In genomic region chr7:3558410-3558809, GRCh38 we compare ENCODE assay signal across 1 cellular context.
TF ChIP-seq lines count a peak whose summit lies in the region.

No MANE protein-coding gene starts in this region.

TF ChIP-seq in GM23338, 12 proteins besides CTCF, POLR2A, EP300 and RAD21:
- TF ChIP-seq REST (IDR thresholded peaks at IDR 0.05; ENCODE audit: unreplicated experiment) = no peak
